ENCODE assay signal across 12 cellular contexts in genomic region chr19:51341976-51342580, GRCh38. TPM values are rescaled to one million over a fixed set of nuclear protein-coding genes. Genes with fewer than 3 reads are reported as not detected.
DNase-seq lines count a peak whose midpoint lies in the region; ATAC-seq, FAIRE-seq and TF ChIP-seq lines count a peak whose summit lies in the region.
"Had no signal": no experiment of that assay in that cellular context is flagged by ENCODE, and none has a peak within 500 bp of the region (broad histone marks: within the 10 kb centered on the region; RNA-seq: fewer than 3 reads in every experiment).

VSIG10L (minus strand) TSS chr19:51342139; CDS start chr19:51342124, 15 bp downstream.

- H3K4me3 Mint-ChIP-seq in CD14-positive monocyte (peak within 1 kb of the TSS; percentile 55 to 77), natural killer cell (peak within 1 kb of the TSS; percentile 70)
- peak within 1 kb of the TSS; percentile 91 for H3K4me3 Mint-ChIP-seq in central memory CD8-positive, alpha-beta T cell

- no peak for FAIRE-seq in RCC 7860 (lab: Jason Lieb, UNC)
- FAIRE-seq: G401.6 had no signal

- H3K27ac Mint-ChIP-seq in CD14-positive monocyte, result peak within 1 kb of the TSS in 5 of 7 donors; percentile 8 to 71 (median 70)
- H3K27ac Mint-ChIP-seq in central memory CD8-positive, alpha-beta T cell (ENCODE audit: low read depth), result peak within 1 kb of the TSS; percentile 70
- H3K27ac Mint-ChIP-seq in natural killer cell, result peak within 1 kb of the TSS; percentile 37 to 87

- H3K9ac ChIP-seq in HUES6 (ENCODE audit: low read length), result no peak within 1 kb of the TSS

- WGBS in adrenal gland, 4 donors, result 44 to 78% (median 63%) methylated on average over 1 to 3 of the region's 3 CpGs

- intact Hi-C loops in CD14-positive monocyte (cut with micrococcal nuclease), result loop anchor here in 1 of 2 donors (2.0 kb wide), 1 partner anchor 23 kb away; no protein-coding TSS in a partner anchor
- intact Hi-C loops in natural killer cell (cut with micrococcal nuclease), result no loop called here
- intact Hi-C loops in adrenal gland (cut with DNase I), result no loop called here

- TF ChIP-seq CTCF in CD14-positive monocyte (IDR thresholded peaks at IDR 0.05) (no peak), natural killer cell (IDR thresholded peaks at IDR 0.05) (no peak), adrenal gland (IDR thresholded peaks at IDR 0.05) (no peak)

- no peak for ATAC-seq in central memory CD8-positive, alpha-beta T cell (replicated peaks; ENCODE audit: extremely low read depth, poor library complexity, severe bottlenecking)
- ATAC-seq in natural killer cell, result no peak
- no peak for ATAC-seq in GM21360 (IDR thresholded peaks at IDR 0.05; ENCODE audit: unreplicated experiment)
- ATAC-seq: psoas muscle had no signal

- H3K27ac ChIP-seq in HUES6 (ENCODE audit: low read depth, low read length) (no peak within 1 kb of the TSS), adrenal gland (no peak within 1 kb of the TSS)
- H3K27ac ChIP-seq: psoas muscle, SJSA1 had no signal

- H3K9me3 Mint-ChIP-seq in CD14-positive monocyte (peaks cover 0 to 4% (median 0%) of the 10 kb centered on the region in 7 donors), natural killer cell (no peaks in the 10 kb centered on the region)
- H3K9me3 Mint-ChIP-seq in central memory CD8-positive, alpha-beta T cell, result no peaks in the 10 kb centered on the region

- H3K27me3 ChIP-seq in HUES6 (ENCODE audit: control insufficient read depth, insufficient read depth, low read length), result peaks cover 19% of the 10 kb centered on the region
- H3K27me3 ChIP-seq in adrenal gland, result no peaks in the 10 kb centered on the region

- peaks cover 18% of the 10 kb centered on the region for H3K4me1 Mint-ChIP-seq in CD14-positive monocyte
- H3K4me1 Mint-ChIP-seq in central memory CD8-positive, alpha-beta T cell, result peaks cover 15% of the 10 kb centered on the region
- peaks cover 8 to 26% of the 10 kb centered on the region in 2 donors for H3K4me1 Mint-ChIP-seq in natural killer cell

- DNase-seq in CD14-positive monocyte (ENCODE audit: low spot score), result no peak
- DNase-seq in central memory CD8-positive, alpha-beta T cell (ENCODE audit: low spot score in 2 of 2), result no peak
- DNase-seq in natural killer cell, result no peak
- no peak for DNase-seq in adrenal gland
- no peak for DNase-seq in NCI-H748 treated with DMSO at 0.1 percent for 48 hours (lab: John Stamatoyannopoulos, UW)
- no peak for DNase-seq in RCC 7860 (ENCODE audit: low spot score)
- DNase-seq: effector CD8-positive, alpha-beta T cell had no signal

- TF ChIP-seq POLR2A in adrenal gland (IDR thresholded peaks at IDR 0.05), result no peak

- H3K4me1 ChIP-seq in HUES6 (ENCODE audit: control insufficient read depth, insufficient read depth, low read length) (peaks cover 34% of the 10 kb centered on the region), adrenal gland (replicated peaks in 1 of 2) (peaks cover 7 to 14% of the 10 kb centered on the region in 2 donors)
- H3K4me1 ChIP-seq: psoas muscle had no signal

- H3K4me3 ChIP-seq in HUES6 (ENCODE audit: low read depth, low read length) (peak within 1 kb of the TSS; percentile 81), adrenal gland (no peak within 1 kb of the TSS)

- H3K36me3 ChIP-seq in HUES6 (ENCODE audit: control insufficient read depth, insufficient read depth, low read length), result peaks cover 9% of the 10 kb centered on the region; the same call in 1 of the 2 replicates
- peaks cover 0 to 20% of the 10 kb centered on the region in 2 donors for H3K36me3 ChIP-seq in adrenal gland (replicated peaks in 1 of 2)

- no peaks in the 10 kb centered on the region for H3K9me3 ChIP-seq in HUES6 (ENCODE audit: control insufficient read depth, insufficient read depth, low read depth, low read length)
- H3K9me3 ChIP-seq in adrenal gland (replicated peaks in 1 of 3), result no peaks in the 10 kb centered on the region
- H3K9me3 ChIP-seq: psoas muscle, SJSA1 had no signal

- peaks cover 21 to 27% of the 10 kb centered on the region in 2 donors for H3K36me3 Mint-ChIP-seq in CD14-positive monocyte
- peaks cover 3% of the 10 kb centered on the region for H3K36me3 Mint-ChIP-seq in central memory CD8-positive, alpha-beta T cell (ENCODE audit: insufficient read depth)
- H3K36me3 Mint-ChIP-seq in natural killer cell, result no peaks in the 10 kb centered on the region

- H3K27me3 Mint-ChIP-seq in CD14-positive monocyte (ENCODE audit: low read depth in 3 of 3) (peaks cover 22 to 25% (median 25%) of the 10 kb centered on the region in 3 donors), natural killer cell (ENCODE audit: low read depth in 2 of 2) (peaks cover 0 to 8% of the 10 kb centered on the region in 2 donors)
- no peaks in the 10 kb centered on the region for H3K27me3 Mint-ChIP-seq in central memory CD8-positive, alpha-beta T cell

RNA-seq across cellular contexts. Expression of gene VSIG10L, which starts in this region (rescaled TPM):
- under 1 TPM; 0.62 to 0.73 TPM for polyA plus RNA-seq in CD14-positive monocyte
- total RNA-seq in natural killer cell, result under 1 TPM in 2 of 3 donors, not detected in 1; 0.52 to 0.68 TPM
- 1 to 10 TPM; 1.0 to 3.7 (median 2.5) TPM for total RNA-seq in adrenal gland
- 1 to 10 TPM; 2.7 to 6.0 (median 4.1) TPM for polyA plus RNA-seq in adrenal gland
